ENCODE assay signal across 1 cellular context in the genomic region with DNA sequence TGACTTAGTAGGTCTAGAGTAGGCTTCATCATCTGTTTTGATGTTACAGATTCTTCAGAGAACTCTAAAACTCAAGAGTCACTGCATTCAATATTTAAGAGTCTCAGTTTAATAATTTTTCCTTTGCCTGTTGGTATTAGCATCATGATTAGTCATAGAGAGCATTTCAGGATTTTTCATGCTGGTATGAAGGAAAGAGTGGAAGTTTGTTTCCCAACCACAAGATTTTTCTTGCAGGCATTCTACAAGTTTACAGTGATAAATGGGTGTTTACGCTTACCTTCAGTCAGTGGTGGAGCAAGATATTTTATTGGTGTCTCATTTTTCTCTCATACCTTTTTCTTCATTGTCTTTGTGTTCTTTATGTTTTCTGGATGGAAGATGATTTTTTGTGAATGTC.
TF ChIP-seq lines count a peak whose summit lies in the region.

No MANE protein-coding gene starts in this region.

TF ChIP-seq in IMR-90, 13 proteins besides CTCF, POLR2A, EP300 and RAD21 (continued from another document):
- TF ChIP-seq, protein P1, sequence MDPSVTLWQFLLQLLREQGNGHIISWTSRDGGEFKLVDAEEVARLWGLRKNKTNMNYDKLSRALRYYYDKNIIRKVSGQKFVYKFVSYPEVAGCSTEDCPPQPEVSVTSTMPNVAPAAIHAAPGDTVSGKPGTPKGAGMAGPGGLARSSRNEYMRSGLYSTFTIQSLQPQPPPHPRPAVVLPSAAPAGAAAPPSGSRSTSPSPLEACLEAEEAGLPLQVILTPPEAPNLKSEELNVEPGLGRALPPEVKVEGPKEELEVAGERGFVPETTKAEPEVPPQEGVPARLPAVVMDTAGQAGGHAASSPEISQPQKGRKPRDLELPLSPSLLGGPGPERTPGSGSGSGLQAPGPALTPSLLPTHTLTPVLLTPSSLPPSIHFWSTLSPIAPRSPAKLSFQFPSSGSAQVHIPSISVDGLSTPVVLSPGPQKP (IDR thresholded peaks at IDR 0.05; ENCODE audit: borderline replicate concordance, low read depth, low read length), result no peak
TF ChIP-seq in IMR-90: peak in this region for 0.
